Comparison of ENCODE assay signal across 1 cellular context in genomic region chr21:29018540-29018939, GRCh38.
TF ChIP-seq lines count a peak whose summit lies in the region.

No MANE protein-coding gene starts in this region.

TF ChIP-seq in K562, 482 proteins besides CTCF, POLR2A, EP300 and RAD21:
- no peak for TF ChIP-seq XRCC3 (IDR thresholded peaks at IDR 0.05)
- TF ChIP-seq SMAD1 (IDR thresholded peaks at IDR 0.05; ENCODE audit: low read depth, low read length, partially characterized antibody), result peak; percentile 21
- TF ChIP-seq TEAD4 (IDR thresholded peaks at IDR 0.05; ENCODE audit: low read length), result 0 out of 2 replicates have a peak, but pooled peaks have one; percentile 6
- TF ChIP-seq TEAD4 (CRISPR knock-in tag; IDR thresholded peaks at IDR 0.05; ENCODE audit: borderline replicate concordance), result no peak
- no peak for TF ChIP-seq PBX2 (CRISPR knock-in tag; IDR thresholded peaks at IDR 0.05; ENCODE audit: low read depth)
- peak; percentile 27; the same call in 1 of the 2 replicates for TF ChIP-seq PBX2 (tag; conservative IDR thresholded peaks at IDR 0.05; ENCODE audit: low read depth)
- TF ChIP-seq FOXJ3 (CRISPR knock-in tag; IDR thresholded peaks at IDR 0.05), result no peak
- TF ChIP-seq ZMIZ1 (IDR thresholded peaks at IDR 0.05; ENCODE audit: low read depth in 2 of 2, low read length in 2 of 2), result peak in 1 of 2 experiments; percentile 54; a peak in 1 of 4 replicates
- TF ChIP-seq HNRNPH1 (optimal IDR thresholded peaks at IDR 0.05; ENCODE audit: low read depth, low read length), result no peak
- TF ChIP-seq ZNF589 (CRISPR knock-in tag; IDR thresholded peaks at IDR 0.05; ENCODE audit: low read depth), result peak; percentile 73
- peak; percentile 97 for TF ChIP-seq ZBTB17 (CRISPR knock-in tag; IDR thresholded peaks at IDR 0.05)
- no peak for TF ChIP-seq FOSL1 (tag; conservative IDR thresholded peaks at IDR 0.05)
- 0 out of 2 replicates have a peak, but pooled peaks have one; percentile 14 for TF ChIP-seq SMARCE1 (IDR thresholded peaks at IDR 0.05)
- peak; percentile 48 for TF ChIP-seq PRDM10 (IDR thresholded peaks at IDR 0.05; ENCODE audit: partially characterized antibody)
- TF ChIP-seq FOS (IDR thresholded peaks at IDR 0.05; ENCODE audit: extremely low read depth, insufficient read length), result no peak
- TF ChIP-seq ZNF395 (CRISPR knock-in tag; IDR thresholded peaks at IDR 0.05), result peak; percentile 6; the same call in 1 of the 2 replicates
- no peak for TF ChIP-seq ZNF143 (CRISPR knock-in tag; IDR thresholded peaks at IDR 0.05)
- TF ChIP-seq MXD1 (CRISPR knock-in tag; IDR thresholded peaks at IDR 0.05; ENCODE audit: borderline replicate concordance, poor library complexity, severe bottlenecking), result no peak
- TF ChIP-seq VEZF1 (CRISPR knock-in tag; IDR thresholded peaks at IDR 0.05), result peak; percentile 15; the same call in 1 of the 2 replicates
- no peak for TF ChIP-seq ZC3H4 (CRISPR knock-in tag; IDR thresholded peaks at IDR 0.05; ENCODE audit: borderline replicate concordance)
- no peak for TF ChIP-seq NR2F6 (CRISPR knock-in tag; IDR thresholded peaks at IDR 0.05)
- TF ChIP-seq CBX3 (IDR thresholded peaks at IDR 0.05; ENCODE audit: borderline replicate concordance in 1 of 2, low read length in 2 of 2), result no peak
- no peak for TF ChIP-seq NR2C2 (CRISPR knock-in tag; IDR thresholded peaks at IDR 0.05)
- TF ChIP-seq NR2C2 (tag; IDR thresholded peaks at IDR 0.05), result 0 out of 2 replicates have a peak, but pooled peaks have one; percentile 35
- TF ChIP-seq ZNF785 (CRISPR knock-in tag; IDR thresholded peaks at IDR 0.05), result no peak
- TF ChIP-seq MLLT1 (IDR thresholded peaks at IDR 0.05), result peak in 1 of 2 experiments; percentile 94; a peak in 2 of 4 replicates
- no peak for TF ChIP-seq MYC (IDR thresholded peaks at IDR 0.05; ENCODE audit: low read depth, low read length)
- TF ChIP-seq MYC (CRISPR knock-in tag; IDR thresholded peaks at IDR 0.05; ENCODE audit: borderline replicate concordance, low read depth), result no peak
- no peak for TF ChIP-seq STAT5B (CRISPR knock-in tag; IDR thresholded peaks at IDR 0.05)
- TF ChIP-seq ATF3 (IDR thresholded peaks at IDR 0.05), result 0 out of 2 replicates have a peak, but pooled peaks have one; percentile 30
- no peak for TF ChIP-seq ATF3 (CRISPR knock-in tag; conservative IDR thresholded peaks at IDR 0.05)
- no peak for TF ChIP-seq ZBTB12 (CRISPR knock-in tag; IDR thresholded peaks at IDR 0.05)
- TF ChIP-seq JUND (IDR thresholded peaks at IDR 0.05; ENCODE audit: borderline replicate concordance, low read depth, low read length), result peak; percentile 40; the same call in 1 of the 2 replicates
- no peak for TF ChIP-seq JUND (tag; IDR thresholded peaks at IDR 0.05; ENCODE audit: borderline replicate concordance, low read depth, low read length)
- TF ChIP-seq RCOR1 (IDR thresholded peaks at IDR 0.05; ENCODE audit: borderline replicate concordance in 1 of 2, low read depth in 2 of 2, low read length in 2 of 2), result peak; percentile 15 to 66; a peak in 1 of 4 replicates
- no peak for TF ChIP-seq TAF7 (tag; IDR thresholded peaks at IDR 0.05)
- peak; percentile 42; the same call in 1 of the 2 replicates for TF ChIP-seq CBFA2T3 (IDR thresholded peaks at IDR 0.05)
- TF ChIP-seq ZBTB2 (IDR thresholded peaks at IDR 0.05), result no peak
- 0 out of 2 replicates have a peak, but pooled peaks have one; percentile 30 for TF ChIP-seq BACH1 (tag; IDR thresholded peaks at IDR 0.05)
- TF ChIP-seq KAT2B (IDR thresholded peaks at IDR 0.05; ENCODE audit: low read depth, low read length), result no peak
- TF ChIP-seq COPS2 (conservative IDR thresholded peaks at IDR 0.05), result no peak
- TF ChIP-seq KDM1A (IDR thresholded peaks at IDR 0.05), result peak; percentile 42 to 68; a peak in 2 of 4 replicates
- TF ChIP-seq MTF1 (CRISPR knock-in tag; IDR thresholded peaks at IDR 0.05; ENCODE audit: borderline replicate concordance), result no peak
- TF ChIP-seq GTF2E2 (tag; IDR thresholded peaks at IDR 0.05), result 0 out of 2 replicates have a peak, but pooled peaks have one; percentile 52
- TF ChIP-seq ZNF57 (CRISPR knock-in tag; IDR thresholded peaks at IDR 0.05), result no peak
- peak; percentile 40 for TF ChIP-seq MEIS2 (IDR thresholded peaks at IDR 0.05; ENCODE audit: partially characterized antibody)
